In genomic region chr15:42144841-42145375, GRCh38 we compare ENCODE assay signal across 27 cellular contexts. TPM values are rescaled to one million over a fixed set of nuclear protein-coding genes. Genes with fewer than 3 reads are reported as not detected.
"Had no signal": no experiment of that assay in that cellular context is flagged by ENCODE, and none has a peak within 500 bp of the region (broad histone marks: within the 10 kb centered on the region; RNA-seq: fewer than 3 reads in every experiment).

No MANE protein-coding gene starts in this region.

- H3K27me3 ChIP-seq: adrenal gland, ascending aorta, dorsolateral prefrontal cortex, left lung, ovary, right atrium auricular region, tibial nerve had no signal

- H3K27ac Mint-ChIP-seq: activated CD4-positive, alpha-beta memory T cell treated with anti-CD3 and anti-CD28 coated beads, Interleukin-2, amount 10 ng/mL, durations not matched to agents 7 days and 5 days; activated T-helper 1 cell treated with anti-CD3 and anti-CD28 coated beads, Interleukin-12 subunit alpha, Interleukin-12 subunit beta, Interleukin-2, Interleukin-4 antibody, amounts not matched to agents 30 ng/mL and 10 ng/mL and 1 ng/mL, durations not matched to agents 14 hours and 24 hours and 36 hours; effector memory CD8-positive, alpha-beta T cell; naive thymus-derived CD4-positive, alpha-beta T cell; stimulated activated naive CD8-positive, alpha-beta T cell treated with anti-CD3 and anti-CD28 coated beads, Interleukin-15, Interleukin-2, amounts not matched to agents 100 ng/mL and 50 ng/mL, for 24 hours had no signal

- DNase-seq: activated CD4-positive, alpha-beta memory T cell treated with anti-CD3 and anti-CD28 coated beads, Interleukin-2, amount 10 ng/mL, durations not matched to agents 7 days and 5 days; activated CD4-positive, alpha-beta T cell treated with anti-CD3 and anti-CD28 coated beads for 48 hours; activated naive CD4-positive, alpha-beta T cell treated with Interleukin-2 at 50 U/mL for 16 hours; brain microvascular endothelial cell; central memory CD4-positive, alpha-beta T cell; effector memory CD8-positive, alpha-beta T cell; foreskin melanocyte; kidney glomerular epithelial cell; left lung; naive thymus-derived CD4-positive, alpha-beta T cell; psoas muscle; stimulated activated CD4-positive, alpha-beta T cell treated with anti-CD3 and anti-CD28 coated beads, Interleukin-1b, Interleukin-23, amount 100 ng/mL, for 48 hours; T-helper 1 cell; T-helper 9 cell had no signal

- H3K9me3 ChIP-seq: adrenal gland, ascending aorta, left lung, ovary, psoas muscle, right atrium auricular region, tibial nerve had no signal

- H3K27me3 Mint-ChIP-seq: activated CD4-positive, alpha-beta memory T cell treated with anti-CD3 and anti-CD28 coated beads, Interleukin-2, amount 10 ng/mL, durations not matched to agents 7 days and 5 days; stimulated activated naive CD8-positive, alpha-beta T cell treated with anti-CD3 and anti-CD28 coated beads, Interleukin-15, Interleukin-2, amounts not matched to agents 100 ng/mL and 50 ng/mL, for 24 hours had no signal

- H3K4me1 Mint-ChIP-seq: activated CD4-positive, alpha-beta memory T cell treated with anti-CD3 and anti-CD28 coated beads, Interleukin-2, amount 10 ng/mL, durations not matched to agents 7 days and 5 days; naive thymus-derived CD4-positive, alpha-beta T cell had no signal

- H3K9me3 Mint-ChIP-seq: activated CD4-positive, alpha-beta memory T cell treated with anti-CD3 and anti-CD28 coated beads, Interleukin-2, amount 10 ng/mL, durations not matched to agents 7 days and 5 days; activated T-helper 1 cell treated with anti-CD3 and anti-CD28 coated beads, Interleukin-12 subunit alpha, Interleukin-12 subunit beta, Interleukin-2, Interleukin-4 antibody, amounts not matched to agents 30 ng/mL and 10 ng/mL and 1 ng/mL, durations not matched to agents 14 hours and 24 hours and 36 hours; effector memory CD8-positive, alpha-beta T cell; naive thymus-derived CD4-positive, alpha-beta T cell; stimulated activated naive CD8-positive, alpha-beta T cell treated with anti-CD3 and anti-CD28 coated beads, Interleukin-15, Interleukin-2, amounts not matched to agents 100 ng/mL and 50 ng/mL, for 24 hours had no signal

- H3K36me3 ChIP-seq: adrenal gland, ascending aorta, brain microvascular endothelial cell, ovary, right atrium auricular region, tibial nerve had no signal

- ATAC-seq: effector memory CD8-positive, alpha-beta T cell; esophagus mucosa; left lung; naive thymus-derived CD4-positive, alpha-beta T cell; psoas muscle had no signal

- H3K36me3 Mint-ChIP-seq: naive thymus-derived CD4-positive, alpha-beta T cell had no signal

- H3K27ac ChIP-seq: adrenal gland, ascending aorta, brain microvascular endothelial cell, dorsolateral prefrontal cortex, left lung, ovary, psoas muscle, right atrium auricular region, tibial nerve had no signal

- H3K4me1 ChIP-seq: adrenal gland, ascending aorta, left lung, psoas muscle, tibial nerve had no signal

- FAIRE-seq: colon, endothelial cell of umbilical vein, urothelium cell line had no signal

- H3K4me3 Mint-ChIP-seq: activated CD4-positive, alpha-beta memory T cell treated with anti-CD3 and anti-CD28 coated beads, Interleukin-2, amount 10 ng/mL, durations not matched to agents 7 days and 5 days; activated T-helper 1 cell treated with anti-CD3 and anti-CD28 coated beads, Interleukin-12 subunit alpha, Interleukin-12 subunit beta, Interleukin-2, Interleukin-4 antibody, amounts not matched to agents 30 ng/mL and 10 ng/mL and 1 ng/mL, durations not matched to agents 14 hours and 24 hours and 36 hours; effector memory CD8-positive, alpha-beta T cell; naive thymus-derived CD4-positive, alpha-beta T cell; stimulated activated naive CD8-positive, alpha-beta T cell treated with anti-CD3 and anti-CD28 coated beads, Interleukin-15, Interleukin-2, amounts not matched to agents 100 ng/mL and 50 ng/mL, for 24 hours had no signal

- H3K4me3 ChIP-seq: adrenal gland, ascending aorta, dorsolateral prefrontal cortex, left lung, lung, ovary, psoas muscle, right atrium auricular region, tibial nerve had no signal

RNA-seq across cellular contexts. Expression of gene PLA2G4F, which starts 11.5 kb away (rescaled TPM):
- total RNA-seq: activated CD4-positive, alpha-beta memory T cell treated with anti-CD3 and anti-CD28 coated beads, Interleukin-2, amount 10 ng/mL, durations not matched to agents 7 days and 5 days; activated T-helper 1 cell treated with anti-CD3 and anti-CD28 coated beads, Interleukin-12 subunit alpha, Interleukin-12 subunit beta, Interleukin-2, Interleukin-4 antibody, amounts not matched to agents 30 ng/mL and 10 ng/mL and 1 ng/mL, durations not matched to agents 14 hours and 24 hours and 36 hours; ascending aorta; endothelial cell of umbilical vein; naive thymus-derived CD4-positive, alpha-beta T cell; tibial nerve had no signal
- polyA plus RNA-seq: endothelial cell of umbilical vein; naive thymus-derived CD4-positive, alpha-beta T cell had no signal

RNA-seq across cellular contexts. Expression of gene PLA2G4D, which starts 50.5 kb away (rescaled TPM):
- total RNA-seq: activated CD4-positive, alpha-beta memory T cell treated with anti-CD3 and anti-CD28 coated beads, Interleukin-2, amount 10 ng/mL, durations not matched to agents 7 days and 5 days; activated T-helper 1 cell treated with anti-CD3 and anti-CD28 coated beads, Interleukin-12 subunit alpha, Interleukin-12 subunit beta, Interleukin-2, Interleukin-4 antibody, amounts not matched to agents 30 ng/mL and 10 ng/mL and 1 ng/mL, durations not matched to agents 14 hours and 24 hours and 36 hours; ascending aorta; endothelial cell of umbilical vein; naive thymus-derived CD4-positive, alpha-beta T cell; psoas muscle; right atrium auricular region; tibial nerve had no signal
- polyA plus RNA-seq: endothelial cell of umbilical vein; naive thymus-derived CD4-positive, alpha-beta T cell; ovary; psoas muscle had no signal
